ENCODE assay signal across 21 cellular contexts in the genomic region with DNA sequence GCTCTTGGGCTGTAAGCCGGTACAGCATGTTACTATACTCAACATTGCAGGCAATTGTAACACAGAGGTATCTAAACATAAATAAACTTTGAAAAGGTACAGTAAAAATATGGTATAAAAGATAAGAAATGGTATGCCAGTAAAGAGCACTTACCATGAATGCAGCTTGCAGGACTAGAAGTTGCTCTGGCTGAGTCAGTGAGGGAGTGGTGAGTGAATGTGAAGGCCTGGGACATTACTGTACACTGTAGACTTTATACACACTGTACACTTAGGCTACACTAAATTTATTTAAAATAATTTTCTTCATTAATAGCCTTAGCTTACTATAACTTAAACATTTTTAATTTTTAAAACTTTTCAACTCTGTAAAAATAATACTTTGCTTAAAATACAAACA.
"Had no signal": no experiment of that assay in that cellular context is flagged by ENCODE, and none has a peak within 500 bp of the region (broad histone marks: within the 10 kb centered on the region; RNA-seq: fewer than 3 reads in every experiment).

No MANE protein-coding gene starts in this region.

- H3K36me3 ChIP-seq: lower lobe of right lung, pancreas, stomach had no signal

- H3K4me3 ChIP-seq: dorsolateral prefrontal cortex, hepatocyte, lower lobe of right lung, pancreas, stomach, testis had no signal

- FAIRE-seq: pancreas had no signal

- H3K27me3 ChIP-seq: dorsolateral prefrontal cortex, hepatocyte, pancreas, stomach, testis had no signal

- ATAC-seq: activated T-cell treated with anti-CD3 and anti-CD28 coated beads, Interleukin-2, amount 50 U/mL, for 4 hours; left colon; lower lobe of right lung; natural killer cell; pancreas; sciatic nerve; stimulated activated effector memory CD8-positive, alpha-beta T cell treated with anti-CD3 and anti-CD28 coated beads, Interleukin-12 subunit alpha, Interleukin-12 subunit beta, amount 100 ng/mL, for 72 hours had no signal

- DNase-seq: activated CD4-positive, alpha-beta T cell treated with anti-CD3 and anti-CD28 coated beads, Interleukin-2, amount 50 U/mL, for 1 hour; activated CD4-positive, CD25-positive, alpha-beta regulatory T cell treated with anti-CD3 and anti-CD28 coated beads, Interleukin-2, amount 50 U/mL, for 72 hours; activated CD8-positive, alpha-beta memory T cell treated with anti-CD3 and anti-CD28 coated beads, Interleukin-2, amount 50 U/mL, for 4 hours; activated effector memory CD4-positive, alpha-beta T cell treated with Interleukin-2 at 50 U/mL for 16 hours; activated naive CD4-positive, alpha-beta T cell treated with anti-CD3 and anti-CD28 coated beads, Interleukin-2, amount 50 U/mL, for 16 hours; activated T-cell treated with anti-CD3 and anti-CD28 coated beads, Interleukin-2, amount 50 U/mL, for 4 hours; caudate nucleus; dorsolateral prefrontal cortex; endodermal cell; erythroblast; islet precursor cell; left colon; lower lobe of right lung; natural killer cell; pancreas; stimulated activated CD4-positive, alpha-beta T cell treated with anti-CD3 and anti-CD28 coated beads, Interleukin-4, amount 100 ng/mL, for 24 hours; stomach; testis had no signal
